In the genomic region with DNA sequence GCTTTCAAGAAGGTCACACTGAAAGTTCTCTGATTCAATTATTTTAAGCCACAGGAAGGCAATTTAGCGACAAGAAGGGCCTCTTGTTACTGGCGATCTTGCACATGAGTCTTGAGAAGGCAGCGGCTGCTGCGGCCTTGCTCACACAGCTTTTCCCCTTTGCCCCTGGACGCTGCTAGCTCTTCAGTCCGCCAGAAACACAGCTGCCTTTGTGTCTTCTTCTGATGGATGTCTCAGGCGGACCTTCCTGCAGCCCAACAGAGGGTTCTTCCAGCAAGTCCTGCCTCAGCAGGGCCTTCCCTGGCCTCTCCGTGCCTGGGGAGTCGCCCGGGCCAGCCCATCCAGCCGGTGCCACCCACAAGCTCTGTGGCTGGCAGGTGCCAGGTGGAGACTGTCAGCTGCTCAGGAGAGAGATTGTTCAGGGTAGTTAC, we compare ENCODE assay signal across 18 cellular contexts. TPM values are rescaled to one million over a fixed set of nuclear protein-coding genes. Genes with fewer than 3 reads are reported as not detected.
DNase-seq lines count a peak whose midpoint lies in the region; ATAC-seq and TF ChIP-seq lines count a peak whose summit lies in the region.
"Had no signal": no experiment of that assay in that cellular context is flagged by ENCODE, and none has a peak within 500 bp of the region (broad histone marks: within the 10 kb centered on the region; RNA-seq: fewer than 3 reads in every experiment).

No MANE protein-coding gene starts in this region.

- no peak overlapping the region for H3K4me3 ChIP-seq in iPS-20b (ENCODE audit: low read length)
- H3K4me3 ChIP-seq: BLaER1 treated with 17β-estradiol and CSF1 and Interleukin-3, amounts not matched to agents 10 nM and 100 nM had no signal

- no peaks in the 10 kb centered on the region for H3K9me3 Mint-ChIP-seq in WTC11
- no peaks in the 10 kb centered on the region for H3K9me3 Mint-ChIP-seq in effector memory CD8-positive, alpha-beta T cell
- H3K9me3 Mint-ChIP-seq: activated B cell treated with CpG ODN at 0.5 μM for 24 hours had no signal

- H3K36me3 ChIP-seq in iPS-20b (ENCODE audit: insufficient read depth, low read depth, low read length) = no peaks in the 10 kb centered on the region
- H3K36me3 ChIP-seq: BLaER1 treated with 17β-estradiol and CSF1 and Interleukin-3, amounts not matched to agents 10 nM and 100 nM; brain microvascular endothelial cell had no signal

- no peak overlapping the region for H3K4me3 Mint-ChIP-seq in WTC11
- H3K4me3 Mint-ChIP-seq in effector memory CD8-positive, alpha-beta T cell = no peak overlapping the region
- H3K4me3 Mint-ChIP-seq: activated B cell treated with CpG ODN at 0.5 μM for 24 hours had no signal

- POLR2A ChIA-PET in WTC11 (lab: Charles Lee) = no interaction called here

- no peak for ATAC-seq in WTC11
- no peak for ATAC-seq in effector memory CD8-positive, alpha-beta T cell (replicated peaks)
- ATAC-seq in HG02852 (IDR thresholded peaks at IDR 0.05; ENCODE audit: unreplicated experiment) = no peak

- H3K36me3 Mint-ChIP-seq in WTC11 = no peaks in the 10 kb centered on the region
- peaks cover 3% of the 10 kb centered on the region for H3K36me3 Mint-ChIP-seq in effector memory CD8-positive, alpha-beta T cell (ENCODE audit: insufficient read depth)

- H3K9ac ChIP-seq in iPS-20b (ENCODE audit: low read depth, low read length) = peak overlapping the region; percentile 30; the same call in 1 of the 2 replicates
- H3K9ac ChIP-seq: BLaER1 treated with 17β-estradiol and CSF1 and Interleukin-3, amounts not matched to agents 10 nM and 100 nM had no signal

- peaks cover 6% of the 10 kb centered on the region; the same call in 1 of the 2 replicates for H3K27me3 Mint-ChIP-seq in WTC11 (ENCODE audit: low read depth)
- H3K27me3 Mint-ChIP-seq in effector memory CD8-positive, alpha-beta T cell = peaks cover 33 to 64% of the 10 kb centered on the region in 2 donors

- CTCF ChIA-PET in WTC11 (lab: Charles Lee) = interaction anchor here (0.8 to 3.3 kb wide), 15 partner anchors 12 to 205 kb away, joined by 3 to 18 read pairs (median 4); partner anchors contain the start of gene PKNOX2

- no peak for TF ChIP-seq CTCF in WTC11 (IDR thresholded peaks at IDR 0.05)

- H3K4me1 Mint-ChIP-seq in WTC11 = peaks cover 49% of the 10 kb centered on the region
- no peaks in the 10 kb centered on the region for H3K4me1 Mint-ChIP-seq in effector memory CD8-positive, alpha-beta T cell (ENCODE audit: low read depth in 2 of 2)
- H3K4me1 Mint-ChIP-seq: activated B cell treated with CpG ODN at 0.5 μM for 24 hours had no signal

- H3K27ac Mint-ChIP-seq in WTC11 = no peak overlapping the region
- H3K27ac Mint-ChIP-seq in effector memory CD8-positive, alpha-beta T cell = no peak overlapping the region
- H3K27ac Mint-ChIP-seq: activated B cell treated with CpG ODN at 0.5 μM for 24 hours had no signal

- peak; percentile 84 for DNase-seq in COLO829 (ENCODE audit: low spot score)
- no peak for DNase-seq in WTC11 (ENCODE audit: low spot score)
- DNase-seq in posterior vena cava (ENCODE audit: low spot score) = peak; percentile 46
- DNase-seq in NCI-H187 treated with DMSO at 0.1 percent for 48 hours (lab: John Stamatoyannopoulos, UW) = no peak
- DNase-seq in effector memory CD8-positive, alpha-beta T cell = no peak
- no peak for DNase-seq in NOMO-1 treated with DMSO at 0.1 percent for 48 hours (lab: John Stamatoyannopoulos, UW; ENCODE audit: unreplicated experiment)
- DNase-seq: activated B cell treated with CpG ODN at 0.5 μM for 24 hours; activated CD4-positive, alpha-beta T cell treated with anti-CD3 and anti-CD28 coated beads, Interleukin-2, amount 50 U/mL, for 48 hours; activated gamma-delta T cell; NCI-H1092; NCI-H2081; RPMI8226; stimulated activated CD4-positive, alpha-beta T cell treated with anti-CD3 and anti-CD28 coated beads, Interleukin-12 subunit alpha, Interleukin-12 subunit beta, amount 100 ng/mL, for 4 hours had no signal

- no peaks in the 10 kb centered on the region for H3K9me3 ChIP-seq in iPS-20b (ENCODE audit: insufficient read depth, low read depth, low read length)
- H3K9me3 ChIP-seq: BLaER1 treated with 17β-estradiol and CSF1 and Interleukin-3, amounts not matched to agents 10 nM and 100 nM had no signal

- no peak overlapping the region for H3K27ac ChIP-seq in iPS-20b (ENCODE audit: low read length)
- H3K27ac ChIP-seq: BLaER1 treated with 17β-estradiol and CSF1 and Interleukin-3, amounts not matched to agents 10 nM and 100 nM; brain microvascular endothelial cell; HL-60 had no signal

- intact Hi-C loops in posterior vena cava (cut with DNase I) = no loop called here

- H3K27me3 ChIP-seq in iPS-20b (ENCODE audit: insufficient read depth, low read length) = no peaks in the 10 kb centered on the region
- H3K27me3 ChIP-seq: BLaER1 treated with 17β-estradiol and CSF1 and Interleukin-3, amounts not matched to agents 10 nM and 100 nM; brain microvascular endothelial cell had no signal

- H3K4me1 ChIP-seq in iPS-20b (ENCODE audit: insufficient read depth, low read length) = peaks cover 25% of the 10 kb centered on the region; the same call in 1 of the 2 replicates
- H3K4me1 ChIP-seq: BLaER1 treated with 17β-estradiol and CSF1 and Interleukin-3, amounts not matched to agents 10 nM and 100 nM had no signal

TF ChIP-seq in WTC11, 78 proteins besides CTCF, POLR2A, EP300 and RAD21:
- 0 out of 2 replicates have a peak, but pooled peaks have one; percentile 7 for TF ChIP-seq FOXP1 (CRISPR knock-in tag; IDR thresholded peaks at IDR 0.05; ENCODE audit: borderline replicate concordance)
- no peak for TF ChIP-seq SOX15 (CRISPR knock-in tag; IDR thresholded peaks at IDR 0.05)

RNA-seq across cellular contexts. Expression of gene PKNOX2, which starts 59.4 kb away (rescaled TPM):
- 1.9 to 3.7 TPM (median 2.3 TPM) in 3 replicates for total RNA-seq in WTC11 (2021)
- 1 to 10 TPM; 8.2 to 8.3 TPM for total RNA-seq in posterior vena cava
- total RNA-seq: activated B cell treated with CpG ODN at 0.5 μM for 24 hours had no signal

Comparison
In these comparisons a context has a peak if more than half of its experiments do, and no peak if none do; other contexts are left out.
1. DNase-seq: peak in COLO829 (single experiment) and posterior vena cava (single experiment); none in WTC11 (single experiment), NCI-H187 treated with DMSO at 0.1 percent for 48 hours (single experiment), effector memory CD8-positive, alpha-beta T cell (0 of 3) and NOMO-1 treated with DMSO at 0.1 percent for 48 hours (single experiment).